3 cellular contexts compared by ENCODE assay signal in the genomic region with DNA sequence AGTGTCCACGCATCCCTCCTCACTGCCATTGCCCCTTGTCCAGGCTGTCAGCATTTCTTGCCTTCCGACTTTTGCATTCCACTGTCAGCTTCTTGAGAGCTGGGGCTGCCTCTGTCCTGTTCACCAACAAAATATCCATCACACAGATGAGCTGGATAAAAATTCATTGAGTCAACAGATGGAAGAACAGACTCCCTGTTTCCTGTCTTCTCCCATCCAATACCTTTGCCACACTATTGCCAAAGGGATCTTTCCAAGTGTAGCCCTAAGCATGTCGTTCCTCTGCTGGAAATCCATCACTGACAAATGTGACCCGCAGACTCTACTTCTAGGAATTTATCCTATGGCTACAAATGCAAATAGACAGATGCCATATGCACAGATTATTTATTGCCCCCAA.
"Had no signal": no experiment of that assay in that cellular context is flagged by ENCODE, and none has a peak within 500 bp of the region (broad histone marks: within the 10 kb centered on the region; RNA-seq: fewer than 3 reads in every experiment).

No MANE protein-coding gene starts in this region.

- H3K4me3 ChIP-seq: GM12878 had no signal

- ATAC-seq: GM12878 had no signal

- DNase-seq: GDM1, GF-D8 had no signal
